12 cellular contexts compared by ENCODE assay signal in the genomic region with DNA sequence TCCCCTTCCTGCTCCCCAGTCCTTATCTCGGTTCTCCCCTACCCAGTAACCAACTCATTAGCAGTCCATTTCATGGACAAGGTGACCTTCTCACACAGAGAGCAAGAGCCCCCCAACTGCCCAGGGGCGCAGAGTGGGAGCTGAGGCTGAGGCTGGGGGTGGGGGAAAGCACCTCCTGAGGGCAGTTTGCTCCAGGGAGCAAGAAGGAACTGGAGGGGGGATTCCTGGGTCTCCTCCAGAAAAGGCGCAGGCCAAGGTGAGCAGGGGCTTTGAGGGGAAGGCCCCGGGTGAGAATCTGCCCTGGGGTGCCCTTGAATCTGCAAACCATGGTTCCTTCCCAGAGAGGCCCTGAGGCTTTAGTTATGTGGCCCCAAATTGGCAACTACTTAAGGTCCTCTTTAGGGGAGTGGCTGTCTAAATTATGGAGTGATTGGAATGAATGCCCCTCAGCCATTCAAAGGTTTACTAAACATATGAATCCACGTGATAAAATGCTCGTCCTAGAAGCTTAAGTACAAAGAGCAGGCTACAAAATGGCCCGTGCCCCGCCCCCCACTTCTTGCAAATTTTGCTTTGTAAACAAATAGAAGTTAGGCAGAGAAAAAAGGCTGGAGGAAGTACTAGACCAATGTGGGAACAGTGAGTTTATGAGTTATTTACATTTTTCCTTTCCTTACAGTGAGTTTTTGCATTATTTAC.
DNase-seq lines count a peak whose midpoint lies in the region; TF ChIP-seq lines count a peak whose summit lies in the region.
"Had no signal": no experiment of that assay in that cellular context is flagged by ENCODE, and none has a peak within 500 bp of the region (broad histone marks: within the 10 kb centered on the region; RNA-seq: fewer than 3 reads in every experiment).

No MANE protein-coding gene starts in this region.

- TF ChIP-seq POLR2A in tibial nerve (IDR thresholded peaks at IDR 0.05) = no peak

- H3K4me3 ChIP-seq in colonic mucosa (no peak overlapping the region), mesenchymal stem cell (ENCODE audit: insufficient read depth in 1 of 2, low read depth in 1 of 2, low read length in 2 of 2) (no peak overlapping the region), tibial nerve (no peak overlapping the region)

- peak overlapping the region; percentile 89 for H3K27ac ChIP-seq in C4-2B
- H3K27ac ChIP-seq in colonic mucosa = no peak overlapping the region
- H3K27ac ChIP-seq in mesenchymal stem cell (ENCODE audit: low read length, poor library complexity, severe bottlenecking) = no peak overlapping the region
- peak overlapping the region in 1 of 4 donors; percentile 17 for H3K27ac ChIP-seq in tibial nerve

- intact Hi-C loops in colonic mucosa (cut with DNase I) = no loop called here

- H2BK120ac ChIP-seq in mesenchymal stem cell (ENCODE audit: low read depth, low read length) = peak overlapping the region; percentile 73

- no peak overlapping the region for H2BK15ac ChIP-seq in mesenchymal stem cell (ENCODE audit: low read depth, poor library complexity, severe bottlenecking)

- H3K4me2 ChIP-seq in mesenchymal stem cell (ENCODE audit: low read length, poor library complexity, severe bottlenecking) = no peak overlapping the region

- H2BK5ac ChIP-seq in mesenchymal stem cell (ENCODE audit: low read depth, low read length, poor library complexity, severe bottlenecking) = no peak overlapping the region

- H4K91ac ChIP-seq in mesenchymal stem cell (ENCODE audit: low read length) = peak overlapping the region; percentile 82

- H2AK5ac ChIP-seq in mesenchymal stem cell (ENCODE audit: low read length, severe bottlenecking) = no peak overlapping the region

- H3K14ac ChIP-seq in mesenchymal stem cell (ENCODE audit: low read length in 2 of 2) = peak overlapping the region in 1 of 2 experiments; percentile 53

- no peaks in the 10 kb centered on the region for H3K36me3 ChIP-seq in colonic mucosa
- no peaks in the 10 kb centered on the region for H3K36me3 ChIP-seq in mesenchymal stem cell (ENCODE audit: control insufficient read depth in 1 of 2, insufficient read depth in 2 of 2, low read depth in 1 of 2, low read length in 2 of 2)
- no peaks in the 10 kb centered on the region for H3K36me3 ChIP-seq in tibial nerve
- H3K36me3 ChIP-seq: BE2C had no signal

- WGBS in mesenchymal stem cell = 56% methylated on average over 7 of the region's 8 CpGs
- 59 to 65% methylated on average over 8 of the region's 8 CpGs for WGBS in tibial nerve, 2 donors

- H3K9me3 ChIP-seq in colonic mucosa (no peaks in the 10 kb centered on the region), mesenchymal stem cell (ENCODE audit: control insufficient read depth, low read length) (no peaks in the 10 kb centered on the region), tibial nerve (no peaks in the 10 kb centered on the region)
- H3K9me3 ChIP-seq: BE2C had no signal

- peak overlapping the region; percentile 20 for H2AFZ ChIP-seq in mesenchymal stem cell (ENCODE audit: low read depth, low read length)

- H2BK12ac ChIP-seq in mesenchymal stem cell (ENCODE audit: low read length in 2 of 2) = peak overlapping the region; percentile 3 to 83

- peak overlapping the region in 1 of 2 experiments; percentile 11 for H3K23ac ChIP-seq in mesenchymal stem cell (ENCODE audit: low read length in 2 of 2)

- H3K9ac ChIP-seq in colonic mucosa (ENCODE audit: low read depth in 2 of 2, low read length in 2 of 2) (peak overlapping the region in 1 of 2 donors; percentile 12), mesenchymal stem cell (ENCODE audit: low read length) (no peak overlapping the region)

- peak overlapping the region; percentile 90 for H4K8ac ChIP-seq in mesenchymal stem cell (ENCODE audit: low read length)

- TF ChIP-seq EP300 in tibial nerve (IDR thresholded peaks at IDR 0.05) = no peak

- DNase-seq in Kasumi-1 (lab: John Stamatoyannopoulos, UW) (peak; percentile 37 to 70), colonic mucosa (peak; percentile 70), mesenchymal stem cell (peak; percentile 71), tibial nerve (ENCODE audit: low spot score in 2 of 2) (no peak), RKO (ENCODE audit: low spot score) (no peak), GM19238 (ENCODE audit: insufficient read length, low spot score) (no peak), LoVo (ENCODE audit: low spot score) (no peak)
- DNase-seq: BE2C, hypothalamus, NCI-H1105, occipital lobe had no signal

- H3K27me3 ChIP-seq in colonic mucosa = no peaks in the 10 kb centered on the region
- H3K27me3 ChIP-seq in mesenchymal stem cell (ENCODE audit: control insufficient read depth in 1 of 2, insufficient read depth in 1 of 2, low read length in 2 of 2) = peaks cover 0 to 5% of the 10 kb centered on the region in 2 experiments
- H3K27me3 ChIP-seq in tibial nerve = no peaks in the 10 kb centered on the region
- H3K27me3 ChIP-seq: BE2C had no signal

- no peak for TF ChIP-seq CTCF in C4-2B (conservative IDR thresholded peaks at IDR 0.05)
- TF ChIP-seq CTCF in colonic mucosa (IDR thresholded peaks at IDR 0.05) = no peak
- no peak for TF ChIP-seq CTCF in tibial nerve (IDR thresholded peaks at IDR 0.05)

- peak overlapping the region; percentile 69 to 83 for H3K18ac ChIP-seq in mesenchymal stem cell (ENCODE audit: low read depth in 1 of 2, low read length in 2 of 2)

- H3K4me1 ChIP-seq in colonic mucosa (peaks cover 4% of the 10 kb centered on the region), mesenchymal stem cell (ENCODE audit: control insufficient read depth, insufficient read depth, low read depth, low read length) (no peaks in the 10 kb centered on the region), tibial nerve (peaks cover 0 to 40% (median 0%) of the 10 kb centered on the region in 4 donors)
- H3K4me1 ChIP-seq: BE2C had no signal

- no peaks in the 10 kb centered on the region for H3K79me1 ChIP-seq in mesenchymal stem cell (replicated peaks; ENCODE audit: low read length, poor library complexity, severe bottlenecking)

- H3K4ac ChIP-seq in mesenchymal stem cell (ENCODE audit: low read depth in 1 of 2, low read length in 2 of 2) = peak overlapping the region; percentile 79 to 84

Comparison
In these comparisons a context has a peak if more than half of its experiments do, and no peak if none do; other contexts are left out.
1. DNase-seq: peak in Kasumi-1 (2 of 2), colonic mucosa (single experiment) and mesenchymal stem cell (single experiment); none in tibial nerve (0 of 2), RKO (single experiment), GM19238 (single experiment) and LoVo (single experiment).